ENCODE assay signal across 34 cellular contexts in the genomic region with DNA sequence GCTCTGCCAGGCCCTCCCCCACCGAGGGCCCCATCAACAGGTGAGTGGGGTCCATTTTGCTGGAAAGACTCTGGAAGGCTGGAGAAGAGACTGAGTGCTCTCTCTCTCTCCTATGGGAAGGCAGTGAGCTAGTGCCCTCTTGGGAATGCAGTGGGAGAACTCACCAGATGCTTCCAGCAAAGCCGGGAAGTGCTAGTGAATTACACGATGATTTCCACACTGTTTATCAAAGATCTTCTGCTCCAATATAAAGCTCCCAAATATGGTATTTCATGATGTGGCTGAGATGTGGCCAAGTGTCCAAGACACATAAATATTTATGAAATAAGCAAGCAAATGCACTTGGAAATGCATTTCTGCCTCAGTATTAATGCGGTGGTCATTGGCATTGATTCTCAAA.
DNase-seq lines count a peak whose midpoint lies in the region; ATAC-seq and TF ChIP-seq lines count a peak whose summit lies in the region.
"Had no signal": no experiment of that assay in that cellular context is flagged by ENCODE, and none has a peak within 500 bp of the region (broad histone marks: within the 10 kb centered on the region; RNA-seq: fewer than 3 reads in every experiment).

No MANE protein-coding gene starts in this region.

- WGBS in prostate gland = 45% methylated on average over 4 of the region's 4 CpGs

- intact Hi-C loops in prostate gland (cut with DNase I) = loop anchor here (5.0 kb wide), 1 partner anchor 193 kb away; no protein-coding TSS in a partner anchor

- no peak for TF ChIP-seq POLR2A in prostate gland (IDR thresholded peaks at IDR 0.05)

- DNase-seq in NCI-H2171 treated with DMSO at 0.1 percent for 48 hours (lab: John Stamatoyannopoulos, UW) (peak; percentile 24), NCI-H2171 (lab: John Stamatoyannopoulos, UW) (no peak), fibroblast of peridontal ligament (ENCODE audit: extremely low read depth) (peak; percentile 89), prostate gland (ENCODE audit: low spot score) (no peak), brain microvascular endothelial cell (no peak), NCI-H345 (lab: John Stamatoyannopoulos, UW) (no peak), NCI-H128 (lab: John Stamatoyannopoulos, UW; ENCODE audit: unreplicated experiment) (no peak)
- DNase-seq: activated CD4-positive, alpha-beta T cell treated with anti-CD3 and anti-CD28 coated beads, Interleukin-2, amount 10 ng/mL, durations not matched to agents 7 days and 5 days; activated gamma-delta T cell; activated naive CD8-positive, alpha-beta T cell treated with anti-CD3 and anti-CD28 coated beads, Interleukin-2, amount 10 ng/mL, durations not matched to agents 7 days and 5 days; activated T-cell treated with anti-CD3 and anti-CD28 coated beads, Interleukin-2, amount 50 U/mL, for 24 hours; AML-193; CD4-positive, alpha-beta T cell; effector CD8-positive, alpha-beta T cell; gastrocnemius medialis; H7; hippocampal formation; KG1; left cardiac atrium; NCI-H1105; NCI-H1930; NCI-H526 treated with DMSO at 0.1 percent for 48 hours; PC-3; right cardiac atrium; spleen; stimulated activated CD8-positive, alpha-beta memory T cell treated with anti-CD3 and anti-CD28 coated beads, Interleukin-4, amount 100 ng/mL, for 48 hours; T-helper 1 cell had no signal

- no peak for ATAC-seq in HG02610 (IDR thresholded peaks at IDR 0.05; ENCODE audit: unreplicated experiment)
- ATAC-seq: gastrocnemius medialis, left cardiac atrium, PC-3, right cardiac atrium, WTC11 had no signal

- H3K27me3 ChIP-seq in prostate gland (replicated peaks; ENCODE audit: insufficient read depth) (no peaks in the 10 kb centered on the region), brain microvascular endothelial cell (replicated peaks) (no peaks in the 10 kb centered on the region)
- H3K27me3 ChIP-seq: ascending aorta, cardiac muscle cell, neural progenitor cell, spleen, tibial artery had no signal

- TF ChIP-seq CTCF in prostate gland (IDR thresholded peaks at IDR 0.05) (no peak), brain microvascular endothelial cell (IDR thresholded peaks at IDR 0.05; ENCODE audit: low read depth, low read length, missing control alignments) (no peak)

- no peaks in the 10 kb centered on the region for H3K36me3 ChIP-seq in prostate gland
- no peaks in the 10 kb centered on the region for H3K36me3 ChIP-seq in brain microvascular endothelial cell (replicated peaks)
- H3K36me3 ChIP-seq: ascending aorta, cardiac muscle cell, gastrocnemius medialis, neural progenitor cell, spleen, tibial artery had no signal

- no peak overlapping the region for H3K4me3 ChIP-seq in prostate gland
- H3K4me3 ChIP-seq in brain microvascular endothelial cell (ENCODE audit: low read depth, low read length) = no peak overlapping the region
- H3K4me3 ChIP-seq: ascending aorta, cardiac muscle cell, gastrocnemius medialis, neural progenitor cell, SK-N-MC, spleen, tibial artery had no signal

- in situ Hi-C loops in brain microvascular endothelial cell (cut with HindIII; ENCODE audit: low pct_ligation_motif_present, low sequenced_read_pairs) = no loop called here

- H3K9me3 ChIP-seq in prostate gland = no peaks in the 10 kb centered on the region
- H3K9me3 ChIP-seq: ascending aorta, gastrocnemius medialis, spleen, tibial artery had no signal

- peak overlapping the region; percentile 16 to 45 for H3K27ac ChIP-seq in prostate gland
- H3K27ac ChIP-seq in brain microvascular endothelial cell = no peak overlapping the region
- H3K27ac ChIP-seq: ascending aorta, cardiac muscle cell, gastrocnemius medialis, neural progenitor cell, SK-N-MC, spleen, tibial artery had no signal

- no peaks in the 10 kb centered on the region for H3K4me1 ChIP-seq in prostate gland (replicated peaks)

Comparison
In these comparisons a context has a peak if more than half of its experiments do, and no peak if none do; other contexts are left out.
1. DNase-seq: peak in NCI-H2171 treated with DMSO at 0.1 percent for 48 hours (single experiment) and fibroblast of peridontal ligament (single experiment); none in NCI-H2171 (single experiment), prostate gland (single experiment), brain microvascular endothelial cell (single experiment), NCI-H345 (single experiment) and NCI-H128 (single experiment).